Comparison of ENCODE assay signal across 28 cellular contexts in genomic region chr7:136514776-136515175, GRCh38.
"Had no signal": no experiment of that assay in that cellular context is flagged by ENCODE, and none has a peak within 500 bp of the region (broad histone marks: within the 10 kb centered on the region; RNA-seq: fewer than 3 reads in every experiment).

No MANE protein-coding gene starts in this region.

- H2AFZ ChIP-seq: hepatocyte had no signal

- H3K4me1 ChIP-seq: left ventricle myocardium inferior, pancreas, prostate gland, stomach, testis, transverse colon, upper lobe of right lung had no signal

- H3K9me3 ChIP-seq: left ventricle myocardium inferior, pancreas, prostate gland, testis, thyroid gland, transverse colon, upper lobe of right lung had no signal

- H3K4me1 Mint-ChIP-seq: naive thymus-derived CD4-positive, alpha-beta T cell; stimulated activated naive B cell treated with anti-CD40 and anti-IgM and Interleukin-4, amounts not matched to agents 10 μg/mL and 1 μg/mL and 100 μg/mL, for 72 hours had no signal

- H3K27ac Mint-ChIP-seq: naive thymus-derived CD4-positive, alpha-beta T cell; natural killer cell treated with Interleukin-12 subunit alpha and Interleukin-12 subunit beta and Interleukin-15 and Interleukin-18, amount 100 ng/mL, for 72 hours; stimulated activated naive B cell treated with anti-CD40 and anti-IgM and Interleukin-4, amounts not matched to agents 10 μg/mL and 1 μg/mL and 100 μg/mL, for 72 hours had no signal

- H3K4me3 Mint-ChIP-seq: naive thymus-derived CD4-positive, alpha-beta T cell; natural killer cell treated with Interleukin-12 subunit alpha and Interleukin-12 subunit beta and Interleukin-15 and Interleukin-18, amount 100 ng/mL, for 72 hours; stimulated activated naive B cell treated with anti-CD40 and anti-IgM and Interleukin-4, amounts not matched to agents 10 μg/mL and 1 μg/mL and 100 μg/mL, for 72 hours had no signal

- H3K36me3 ChIP-seq: heart right ventricle, left ventricle myocardium inferior, pancreas, prostate gland, stomach, thyroid gland, transverse colon, upper lobe of right lung had no signal

- H3K79me2 ChIP-seq: hepatocyte had no signal

- DNase-seq: heart right ventricle; islet precursor cell; left ventricle myocardium inferior; midbrain; mucosa of descending colon; naive thymus-derived CD4-positive, alpha-beta T cell; nucleus accumbens; pancreas; posterior cingulate gyrus; retina; right cardiac atrium; stimulated activated CD4-positive, alpha-beta T cell treated with anti-CD3 and anti-CD28 coated beads, Interleukin-12 subunit alpha, Interleukin-12 subunit beta, amount 100 ng/mL, for 4 hours; stimulated activated CD4-positive, alpha-beta T cell treated with anti-CD3 and anti-CD28 coated beads, Interleukin-15, amount 100 ng/mL, for 24 hours; stimulated activated CD4-positive, alpha-beta T cell treated with anti-CD3 and anti-CD28 coated beads, Interleukin-2, amount 100 ng/mL, for 24 hours; stimulated activated CD4-positive, alpha-beta T cell treated with anti-CD3 and anti-CD28 coated beads, Interleukin-4, amount 100 ng/mL, for 1 hour; stimulated activated naive B cell treated with anti-CD40 and anti-IgM and Interleukin-4, amounts not matched to agents 10 μg/mL and 1 μg/mL and 100 μg/mL, for 72 hours; stimulated activated naive CD8-positive, alpha-beta T cell treated with anti-CD3 and anti-CD28 coated beads, Interleukin-15, Interleukin-2, amounts not matched to agents 100 U/mL and 50 U/mL, for 24 hours; stomach; testis; thyroid gland; transverse colon; upper lobe of right lung had no signal

- H3K27me3 ChIP-seq: heart right ventricle, hepatocyte, stomach, testis, thyroid gland, transverse colon, upper lobe of right lung had no signal

- H3K36me3 Mint-ChIP-seq: naive thymus-derived CD4-positive, alpha-beta T cell; natural killer cell treated with Interleukin-12 subunit alpha and Interleukin-12 subunit beta and Interleukin-15 and Interleukin-18, amount 100 ng/mL, for 72 hours; stimulated activated naive B cell treated with anti-CD40 and anti-IgM and Interleukin-4, amounts not matched to agents 10 μg/mL and 1 μg/mL and 100 μg/mL, for 72 hours had no signal

- ATAC-seq: heart right ventricle; mucosa of descending colon; naive thymus-derived CD4-positive, alpha-beta T cell; natural killer cell treated with Interleukin-12 subunit alpha and Interleukin-12 subunit beta and Interleukin-15 and Interleukin-18, amount 100 ng/mL, for 72 hours; pancreas; right cardiac atrium; sciatic nerve; stimulated activated naive B cell treated with anti-CD40 and anti-IgM and Interleukin-4, amounts not matched to agents 10 μg/mL and 1 μg/mL and 100 μg/mL, for 72 hours; stimulated activated naive CD8-positive, alpha-beta T cell treated with anti-CD3 and anti-CD28 coated beads, Interleukin-15, Interleukin-2, amounts not matched to agents 100 U/mL and 50 U/mL, for 24 hours; upper lobe of right lung had no signal

- H3K27ac ChIP-seq: heart right ventricle, hepatocyte, left ventricle myocardium inferior, pancreas, prostate gland, skin epidermis, stomach, testis, thyroid gland, transverse colon, upper lobe of right lung had no signal

- H3K4me2 ChIP-seq: hepatocyte had no signal

- H3K27me3 Mint-ChIP-seq: naive thymus-derived CD4-positive, alpha-beta T cell; natural killer cell treated with Interleukin-12 subunit alpha and Interleukin-12 subunit beta and Interleukin-15 and Interleukin-18, amount 100 ng/mL, for 72 hours; stimulated activated naive B cell treated with anti-CD40 and anti-IgM and Interleukin-4, amounts not matched to agents 10 μg/mL and 1 μg/mL and 100 μg/mL, for 72 hours had no signal

- H3K4me3 ChIP-seq: heart right ventricle, hepatocyte, left ventricle myocardium inferior, lung, mucosa of descending colon, pancreas, prostate gland, skin epidermis, stomach, testis, thyroid gland, transverse colon, upper lobe of right lung had no signal
